Comparison of ENCODE assay signal across 8 cellular contexts in genomic region chr14:78959674-78960264, GRCh38.
DNase-seq lines count a peak whose midpoint lies in the region; ATAC-seq and TF ChIP-seq lines count a peak whose summit lies in the region.

No MANE protein-coding gene starts in this region.

- H3K4me1 ChIP-seq in HAP-1 = no peaks in the 10 kb centered on the region
- H3K4me1 ChIP-seq in ascending aorta = no peaks in the 10 kb centered on the region

- peak overlapping the region; percentile 23 to 58 for H3K27ac ChIP-seq in ascending aorta

- in situ Hi-C loops in HAP-1 (cut with MboI; ENCODE audit: low sequenced_read_pairs) = no loop called here

- H3K36me3 ChIP-seq in HAP-1 (replicated peaks) (no peaks in the 10 kb centered on the region), ascending aorta (no peaks in the 10 kb centered on the region)

- H3K9me3 ChIP-seq in HAP-1 (no peaks in the 10 kb centered on the region), ascending aorta (no peaks in the 10 kb centered on the region)

- intact Hi-C loops in ascending aorta (cut with DNase I) = loop anchor here (10.0 kb wide), 2 partner anchors 325 to 1895 kb away; no protein-coding TSS in a partner anchor

- TF ChIP-seq CTCF in NB4 (IDR thresholded peaks at IDR 0.05; ENCODE audit: low read depth, low read length) (peak; percentile 82), ascending aorta (IDR thresholded peaks at IDR 0.05) (peak; percentile 61 to 85 (median 84))

- TF ChIP-seq POLR2A in NB4 (IDR thresholded peaks at IDR 0.05; ENCODE audit: extremely low read depth, insufficient read length) = no peak

- DNase-seq in ELF-1 (ENCODE audit: low read depth, low spot score) = peak; percentile 71
- peak; percentile 55 to 75 for DNase-seq in HAP-1 (ENCODE audit: low spot score in 2 of 2)
- DNase-seq in NB4 (ENCODE audit: low read depth) = peak; percentile 59
- DNase-seq in ascending aorta (ENCODE audit: low spot score in 2 of 2) = peak in 1 of 2 donors; percentile 82
- DNase-seq in hepatic stellate cell (ENCODE audit: low spot score) = peak; percentile 67
- peak; percentile 31 for DNase-seq in skeletal muscle cell (ENCODE audit: low read depth)

- no peaks in the 10 kb centered on the region for H3K27me3 ChIP-seq in HAP-1 (ENCODE audit: low read depth)
- H3K27me3 ChIP-seq in ascending aorta = no peaks in the 10 kb centered on the region

- peak; percentile 98 for ATAC-seq in SK-N-SH treated with all-trans-retinoic acid at 6 μM for 48 hours
- ATAC-seq in HG03571 (IDR thresholded peaks at IDR 0.05; ENCODE audit: unreplicated experiment) = no peak

- H3K4me3 ChIP-seq in HAP-1 (no peak overlapping the region), NB4 (ENCODE audit: low read depth, low read length) (no peak overlapping the region), ascending aorta (peak overlapping the region; percentile 41 to 48), skeletal muscle cell (ENCODE audit: low read depth, low read length) (no peak overlapping the region)

TF ChIP-seq in SK-N-SH treated with all-trans-retinoic acid at 6 μM for 48 hours, 23 proteins besides CTCF, POLR2A, EP300 and RAD21:
- TF ChIP-seq, protein P1, sequence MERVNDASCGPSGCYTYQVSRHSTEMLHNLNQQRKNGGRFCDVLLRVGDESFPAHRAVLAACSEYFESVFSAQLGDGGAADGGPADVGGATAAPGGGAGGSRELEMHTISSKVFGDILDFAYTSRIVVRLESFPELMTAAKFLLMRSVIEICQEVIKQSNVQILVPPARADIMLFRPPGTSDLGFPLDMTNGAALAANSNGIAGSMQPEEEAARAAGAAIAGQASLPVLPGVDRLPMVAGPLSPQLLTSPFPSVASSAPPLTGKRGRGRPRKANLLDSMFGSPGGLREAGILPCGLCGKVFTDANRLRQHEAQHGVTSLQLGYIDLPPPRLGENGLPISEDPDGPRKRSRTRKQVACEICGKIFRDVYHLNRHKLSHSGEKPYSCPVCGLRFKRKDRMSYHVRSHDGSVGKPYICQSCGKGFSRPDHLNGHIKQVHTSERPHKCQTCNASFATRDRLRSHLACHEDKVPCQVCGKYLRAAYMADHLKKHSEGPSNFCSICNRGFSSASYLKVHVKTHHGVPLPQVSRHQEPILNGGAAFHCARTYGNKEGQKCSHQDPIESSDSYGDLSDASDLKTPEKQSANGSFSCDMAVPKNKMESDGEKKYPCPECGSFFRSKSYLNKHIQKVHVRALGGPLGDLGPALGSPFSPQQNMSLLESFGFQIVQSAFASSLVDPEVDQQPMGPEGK (CRISPR knock-in tag; IDR thresholded peaks at IDR 0.05; ENCODE audit: borderline replicate concordance) = no peak
- TF ChIP-seq ZFP3 (CRISPR knock-in tag; IDR thresholded peaks at IDR 0.05) (no peak), TOX (CRISPR knock-in tag; IDR thresholded peaks at IDR 0.05; ENCODE audit: borderline replicate concordance) (no peak), ESRRG (CRISPR knock-in tag; IDR thresholded peaks at IDR 0.05) (no peak), ARNTL (CRISPR knock-in tag; IDR thresholded peaks at IDR 0.05; ENCODE audit: borderline replicate concordance, low read depth) (no peak), ZNF8 (CRISPR knock-in tag; IDR thresholded peaks at IDR 0.05) (no peak), ZC3H10 (CRISPR knock-in tag; IDR thresholded peaks at IDR 0.05) (no peak), CREB5 (CRISPR knock-in tag; IDR thresholded peaks at IDR 0.05; ENCODE audit: low read depth) (no peak), OSR1 (CRISPR knock-in tag; IDR thresholded peaks at IDR 0.05) (no peak)
- TF ChIP-seq, protein P2, sequence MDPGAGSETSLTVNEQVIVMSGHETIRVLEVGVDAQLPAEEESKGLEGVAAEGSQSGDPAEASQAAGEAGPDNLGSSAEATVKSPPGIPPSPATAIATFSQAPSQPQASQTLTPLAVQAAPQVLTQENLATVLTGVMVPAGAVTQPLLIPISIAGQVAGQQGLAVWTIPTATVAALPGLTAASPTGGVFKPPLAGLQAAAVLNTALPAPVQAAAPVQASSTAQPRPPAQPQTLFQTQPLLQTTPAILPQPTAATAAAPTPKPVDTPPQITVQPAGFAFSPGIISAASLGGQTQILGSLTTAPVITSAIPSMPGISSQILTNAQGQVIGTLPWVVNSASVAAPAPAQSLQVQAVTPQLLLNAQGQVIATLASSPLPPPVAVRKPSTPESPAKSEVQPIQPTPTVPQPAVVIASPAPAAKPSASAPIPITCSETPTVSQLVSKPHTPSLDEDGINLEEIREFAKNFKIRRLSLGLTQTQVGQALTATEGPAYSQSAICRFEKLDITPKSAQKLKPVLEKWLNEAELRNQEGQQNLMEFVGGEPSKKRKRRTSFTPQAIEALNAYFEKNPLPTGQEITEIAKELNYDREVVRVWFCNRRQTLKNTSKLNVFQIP (CRISPR knock-in tag; IDR thresholded peaks at IDR 0.05; ENCODE audit: borderline replicate concordance, low read depth) = no peak
- TF ChIP-seq, protein P3, sequence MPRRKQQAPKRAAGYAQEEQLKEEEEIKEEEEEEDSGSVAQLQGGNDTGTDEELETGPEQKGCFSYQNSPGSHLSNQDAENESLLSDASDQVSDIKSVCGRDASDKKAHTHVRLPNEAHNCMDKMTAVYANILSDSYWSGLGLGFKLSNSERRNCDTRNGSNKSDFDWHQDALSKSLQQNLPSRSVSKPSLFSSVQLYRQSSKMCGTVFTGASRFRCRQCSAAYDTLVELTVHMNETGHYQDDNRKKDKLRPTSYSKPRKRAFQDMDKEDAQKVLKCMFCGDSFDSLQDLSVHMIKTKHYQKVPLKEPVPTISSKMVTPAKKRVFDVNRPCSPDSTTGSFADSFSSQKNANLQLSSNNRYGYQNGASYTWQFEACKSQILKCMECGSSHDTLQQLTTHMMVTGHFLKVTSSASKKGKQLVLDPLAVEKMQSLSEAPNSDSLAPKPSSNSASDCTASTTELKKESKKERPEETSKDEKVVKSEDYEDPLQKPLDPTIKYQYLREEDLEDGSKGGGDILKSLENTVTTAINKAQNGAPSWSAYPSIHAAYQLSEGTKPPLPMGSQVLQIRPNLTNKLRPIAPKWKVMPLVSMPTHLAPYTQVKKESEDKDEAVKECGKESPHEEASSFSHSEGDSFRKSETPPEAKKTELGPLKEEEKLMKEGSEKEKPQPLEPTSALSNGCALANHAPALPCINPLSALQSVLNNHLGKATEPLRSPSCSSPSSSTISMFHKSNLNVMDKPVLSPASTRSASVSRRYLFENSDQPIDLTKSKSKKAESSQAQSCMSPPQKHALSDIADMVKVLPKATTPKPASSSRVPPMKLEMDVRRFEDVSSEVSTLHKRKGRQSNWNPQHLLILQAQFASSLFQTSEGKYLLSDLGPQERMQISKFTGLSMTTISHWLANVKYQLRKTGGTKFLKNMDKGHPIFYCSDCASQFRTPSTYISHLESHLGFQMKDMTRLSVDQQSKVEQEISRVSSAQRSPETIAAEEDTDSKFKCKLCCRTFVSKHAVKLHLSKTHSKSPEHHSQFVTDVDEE (CRISPR knock-in tag; IDR thresholded peaks at IDR 0.05) = no peak
TF ChIP-seq in SK-N-SH treated with all-trans-retinoic acid at 6 μM for 48 hours: peak in this region for 0.

Comparison
In these comparisons a context has a peak if more than half of its experiments do, and no peak if none do; other contexts are left out.
1. H3K4me3 ChIP-seq: peak in ascending aorta (2 of 2); none in HAP-1 (single experiment), NB4 (single experiment) and skeletal muscle cell (single experiment).